Comparison of ENCODE assay signal across 19 cellular contexts in the genomic region with DNA sequence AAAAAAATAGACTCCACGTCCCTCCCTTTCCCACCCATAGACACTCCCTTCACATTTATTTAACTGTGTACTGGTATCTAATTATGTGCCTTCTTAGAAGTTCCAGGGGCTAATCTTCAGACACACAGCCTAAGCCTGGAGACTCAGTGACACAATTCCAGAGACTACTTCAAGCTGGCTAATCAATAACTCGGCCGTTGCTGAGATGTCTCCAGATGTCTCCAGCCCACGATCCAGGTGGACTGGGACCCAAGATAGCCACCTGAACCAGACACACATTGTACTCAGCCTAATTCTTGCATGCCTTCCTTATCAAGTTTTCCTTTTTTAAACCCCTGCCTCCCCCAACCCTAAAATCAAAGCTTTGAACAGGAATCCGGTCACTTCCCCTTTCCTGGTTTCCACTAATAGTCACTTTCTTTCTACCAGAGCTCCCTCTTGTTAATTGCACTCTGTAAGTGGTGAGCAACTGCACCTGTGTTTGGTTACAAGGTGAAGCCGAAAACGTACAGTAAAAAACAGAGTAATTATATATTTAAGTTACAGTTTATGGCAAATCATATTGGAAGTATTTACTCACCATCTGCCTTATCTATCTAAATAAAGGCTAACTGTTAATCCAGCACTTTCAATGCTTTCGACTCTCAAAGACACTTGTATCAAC. TPM values are rescaled to one million over a fixed set of nuclear protein-coding genes. Genes with fewer than 3 reads are reported as not detected.
"Had no signal": no experiment of that assay in that cellular context is flagged by ENCODE, and none has a peak within 500 bp of the region (broad histone marks: within the 10 kb centered on the region; RNA-seq: fewer than 3 reads in every experiment).

No MANE protein-coding gene starts in this region.

- H3K36me3 ChIP-seq: heart right ventricle, neutrophil, sigmoid colon, tibial nerve, vagina had no signal

- H3K9ac ChIP-seq: parathyroid adenoma had no signal

- H3K27ac ChIP-seq: epithelial cell of prostate, heart right ventricle, neutrophil, parathyroid adenoma, sigmoid colon, tibial nerve, vagina had no signal

- H2AFZ ChIP-seq: parathyroid adenoma had no signal

- DNase-seq: activated CD4-positive, alpha-beta T cell treated with anti-CD3 and anti-CD28 coated beads, Interleukin-2, amount 50 U/mL, for 1 hour; anterior cingulate cortex; cerebellar nuclear complex; effector memory CD8-positive, alpha-beta T cell; heart right ventricle; islet precursor cell; natural killer cell; sigmoid colon; T-helper 9 cell had no signal

- H3K4me1 ChIP-seq: heart right ventricle, parathyroid adenoma, sigmoid colon, tibial nerve, vagina had no signal

- H3K27me3 ChIP-seq: heart right ventricle, neutrophil, sigmoid colon, tibial nerve, vagina had no signal

- H3K9me3 ChIP-seq: heart right ventricle, neutrophil, sigmoid colon, vagina had no signal

- H3K79me2 ChIP-seq: parathyroid adenoma had no signal

- ATAC-seq: activated CD4-positive, CD25-positive, alpha-beta regulatory T cell treated with anti-CD3 and anti-CD28 coated beads, Interleukin-2, amount 50 U/mL, for 24 hours; effector memory CD8-positive, alpha-beta T cell; heart right ventricle; left lobe of liver; natural killer cell; stimulated activated effector memory CD8-positive, alpha-beta T cell treated with anti-CD3 and anti-CD28 coated beads, Interleukin-12 subunit alpha, Interleukin-12 subunit beta, amount 100 ng/mL, for 72 hours had no signal

- H3K4me3 ChIP-seq: heart right ventricle, sigmoid colon, tibial nerve, vagina had no signal

- FAIRE-seq: frontal cortex had no signal

RNA-seq across cellular contexts. Expression of a gene that starts 39.8 kb away (rescaled TPM):
- total RNA-seq: activated T-helper 1 cell treated with anti-CD3 and anti-CD28 coated beads, Interleukin-12 subunit alpha, Interleukin-12 subunit beta, Interleukin-2, Interleukin-4 antibody, amounts not matched to agents 30 ng/mL and 10 ng/mL and 1 ng/mL, durations not matched to agents 14 hours and 24 hours and 36 hours had no signal
